9 cellular contexts compared by ENCODE assay signal in the genomic region with DNA sequence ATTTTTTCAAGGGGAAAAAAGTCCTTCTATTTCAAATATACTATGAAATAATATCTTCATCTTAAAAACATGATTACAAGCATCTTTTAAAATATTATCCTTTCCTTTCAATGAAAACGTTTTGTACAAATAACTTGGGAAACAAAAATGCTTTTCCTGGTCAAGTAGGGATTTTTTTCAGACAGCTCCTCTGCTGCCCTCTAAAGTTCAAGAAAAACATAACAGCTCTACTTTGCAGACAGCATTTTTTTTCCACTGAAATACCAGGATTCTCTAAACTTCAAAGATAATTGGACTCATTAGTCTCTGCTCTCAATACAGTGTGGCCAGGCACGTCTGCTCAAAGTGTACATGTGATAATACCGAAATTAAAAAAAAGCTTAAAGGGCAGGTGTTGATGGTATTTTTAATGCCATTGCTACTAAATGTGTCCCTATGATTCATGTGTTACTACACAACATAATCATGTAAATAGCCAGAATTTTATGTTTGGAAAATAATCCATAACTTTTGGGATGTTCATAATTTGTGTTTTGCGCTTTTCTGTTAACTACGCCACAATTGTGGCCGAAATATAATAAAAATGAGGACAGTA.
DNase-seq lines count a peak whose midpoint lies in the region; ATAC-seq and TF ChIP-seq lines count a peak whose summit lies in the region.
"Had no signal": no experiment of that assay in that cellular context is flagged by ENCODE, and none has a peak within 500 bp of the region (broad histone marks: within the 10 kb centered on the region; RNA-seq: fewer than 3 reads in every experiment).

No MANE protein-coding gene starts in this region.

- H3K4me3 ChIP-seq in WERI-Rb-1 (ENCODE audit: low read depth, low read length): peak overlapping the region; percentile 6; the same call in 1 of the 2 replicates

- no peaks in the 10 kb centered on the region for H3K27me3 ChIP-seq in WERI-Rb-1 (ENCODE audit: insufficient read depth, low read depth, severe bottlenecking)

- H3K27ac ChIP-seq in C4-2B (no peak overlapping the region), WERI-Rb-1 (peak overlapping the region; percentile 9; the same call in 1 of the 2 replicates)

- DNase-seq in HT-29 (ENCODE audit: low spot score): peak; percentile 29
- no peak for DNase-seq in WERI-Rb-1
- no peak for DNase-seq in left lobe of liver (ENCODE audit: low spot score)
- DNase-seq in activated T-cell treated with anti-CD3 and anti-CD28 coated beads, Interleukin-2, amount 50 U/mL, for 4 hours: no peak
- no peak for DNase-seq in NOMO-1 treated with DMSO at 0.1 percent for 48 hours (lab: John Stamatoyannopoulos, UW; ENCODE audit: unreplicated experiment)
- no peak for DNase-seq in nucleus accumbens (lab: John Stamatoyannopoulos, UW)
- DNase-seq: left cardiac atrium had no signal

- peaks cover 3% of the 10 kb centered on the region for H3K9me3 Mint-ChIP-seq in activated T-cell treated with anti-CD3 and anti-CD28 coated beads, Interleukin-2, amount 50 U/mL, for 4 hours

- H3K4me1 Mint-ChIP-seq in activated T-cell treated with anti-CD3 and anti-CD28 coated beads, Interleukin-2, amount 50 U/mL, for 4 hours (ENCODE audit: low read depth): no peaks in the 10 kb centered on the region

- no peak overlapping the region for H3K4me3 Mint-ChIP-seq in activated T-cell treated with anti-CD3 and anti-CD28 coated beads, Interleukin-2, amount 50 U/mL, for 4 hours

- TF ChIP-seq CTCF in C4-2B (conservative IDR thresholded peaks at IDR 0.05) (peak; percentile 73), WERI-Rb-1 (IDR thresholded peaks at IDR 0.05; ENCODE audit: low read depth, low read length) (peak; percentile 49)

- H3K9me3 ChIP-seq in WERI-Rb-1 (ENCODE audit: severe bottlenecking): no peaks in the 10 kb centered on the region

- ATAC-seq in left lobe of liver (peak; percentile 52), HG03025 (IDR thresholded peaks at IDR 0.05; ENCODE audit: low FRiP score, unreplicated experiment) (no peak)
- no peak for ATAC-seq in activated T-cell treated with anti-CD3 and anti-CD28 coated beads, Interleukin-2, amount 50 U/mL, for 4 hours
- ATAC-seq: left cardiac atrium had no signal

- no peaks in the 10 kb centered on the region for H3K27me3 Mint-ChIP-seq in activated T-cell treated with anti-CD3 and anti-CD28 coated beads, Interleukin-2, amount 50 U/mL, for 4 hours (ENCODE audit: low read depth)

- H3K36me3 Mint-ChIP-seq in activated T-cell treated with anti-CD3 and anti-CD28 coated beads, Interleukin-2, amount 50 U/mL, for 4 hours (ENCODE audit: insufficient read depth): no peaks in the 10 kb centered on the region

- H3K36me3 ChIP-seq in WERI-Rb-1: no peaks in the 10 kb centered on the region
